12 cellular contexts compared by ENCODE assay signal in genomic region chr5:113047234-113047633, GRCh38.
DNase-seq lines count a peak whose midpoint lies in the region; ATAC-seq and TF ChIP-seq lines count a peak whose summit lies in the region.
"Had no signal": no experiment of that assay in that cellular context is flagged by ENCODE, and none has a peak within 500 bp of the region (broad histone marks: within the 10 kb centered on the region; RNA-seq: fewer than 3 reads in every experiment).

No MANE protein-coding gene starts in this region.

- ATAC-seq in activated B cell treated with CpG ODN at 0.5 μM for 24 hours (ENCODE audit: low read depth), result no peak
- peak; percentile 45 for ATAC-seq in left colon
- ATAC-seq in HG03108 (IDR thresholded peaks at IDR 0.05; ENCODE audit: unreplicated experiment), result no peak
- ATAC-seq: gastrocnemius medialis had no signal

- H3K9me3 Mint-ChIP-seq in activated B cell treated with CpG ODN at 0.5 μM for 24 hours, result no peaks in the 10 kb centered on the region

- intact Hi-C loops in activated B cell treated with CpG ODN at 0.5 μM for 24 hours (cut with micrococcal nuclease) (no loop called here), left colon (cut with DNase I, micrococcal nuclease) (no loop called here)

- CTCF ChIA-PET in activated B cell treated with CpG ODN at 0.5 μM for 24 hours (lab: Charles Lee), result no interaction called here

- DNase-seq in A172 (ENCODE audit: low spot score), result peak; percentile 85
- DNase-seq in HT1080 (ENCODE audit: low read depth), result peak; percentile 63
- DNase-seq in activated B cell treated with CpG ODN at 0.5 μM for 24 hours, result no peak
- no peak for DNase-seq in left colon
- no peak for DNase-seq in RKO (ENCODE audit: low spot score)
- DNase-seq in occipital lobe (lab: John Stamatoyannopoulos, UW), result no peak
- no peak for DNase-seq in dedifferentiated amniotic fluid mesenchymal stem cell (ENCODE audit: extremely low spot score)
- DNase-seq: activated T-cell treated with anti-CD3 and anti-CD28 coated beads, Interleukin-2, amount 50 U/mL, for 48 hours; gastrocnemius medialis; GF-D8; NCI-H1417 had no signal

- H3K36me3 Mint-ChIP-seq in activated B cell treated with CpG ODN at 0.5 μM for 24 hours (ENCODE audit: low read depth), result no peaks in the 10 kb centered on the region

- H3K27me3 Mint-ChIP-seq in activated B cell treated with CpG ODN at 0.5 μM for 24 hours, result no peaks in the 10 kb centered on the region

- H3K4me1 Mint-ChIP-seq in activated B cell treated with CpG ODN at 0.5 μM for 24 hours, result peaks cover 13% of the 10 kb centered on the region

- POLR2A ChIA-PET in activated B cell treated with CpG ODN at 0.5 μM for 24 hours (lab: Charles Lee), result no interaction called here

- no peak overlapping the region for H3K4me3 Mint-ChIP-seq in activated B cell treated with CpG ODN at 0.5 μM for 24 hours

- H3K27ac Mint-ChIP-seq in activated B cell treated with CpG ODN at 0.5 μM for 24 hours, result peak overlapping the region; percentile 7

- no peak for TF ChIP-seq CTCF in activated B cell treated with CpG ODN at 0.5 μM for 24 hours (IDR thresholded peaks at IDR 0.05)

Comparison
In these comparisons a context has a peak if more than half of its experiments do, and no peak if none do; other contexts are left out.
1. DNase-seq: peak in A172 (single experiment) and HT1080 (single experiment); none in activated B cell treated with CpG ODN at 0.5 μM for 24 hours (single experiment), left colon (0 of 2), RKO (single experiment), occipital lobe (single experiment) and dedifferentiated amniotic fluid mesenchymal stem cell (single experiment).